ENCODE assay signal across 1 cellular context in the genomic region with DNA sequence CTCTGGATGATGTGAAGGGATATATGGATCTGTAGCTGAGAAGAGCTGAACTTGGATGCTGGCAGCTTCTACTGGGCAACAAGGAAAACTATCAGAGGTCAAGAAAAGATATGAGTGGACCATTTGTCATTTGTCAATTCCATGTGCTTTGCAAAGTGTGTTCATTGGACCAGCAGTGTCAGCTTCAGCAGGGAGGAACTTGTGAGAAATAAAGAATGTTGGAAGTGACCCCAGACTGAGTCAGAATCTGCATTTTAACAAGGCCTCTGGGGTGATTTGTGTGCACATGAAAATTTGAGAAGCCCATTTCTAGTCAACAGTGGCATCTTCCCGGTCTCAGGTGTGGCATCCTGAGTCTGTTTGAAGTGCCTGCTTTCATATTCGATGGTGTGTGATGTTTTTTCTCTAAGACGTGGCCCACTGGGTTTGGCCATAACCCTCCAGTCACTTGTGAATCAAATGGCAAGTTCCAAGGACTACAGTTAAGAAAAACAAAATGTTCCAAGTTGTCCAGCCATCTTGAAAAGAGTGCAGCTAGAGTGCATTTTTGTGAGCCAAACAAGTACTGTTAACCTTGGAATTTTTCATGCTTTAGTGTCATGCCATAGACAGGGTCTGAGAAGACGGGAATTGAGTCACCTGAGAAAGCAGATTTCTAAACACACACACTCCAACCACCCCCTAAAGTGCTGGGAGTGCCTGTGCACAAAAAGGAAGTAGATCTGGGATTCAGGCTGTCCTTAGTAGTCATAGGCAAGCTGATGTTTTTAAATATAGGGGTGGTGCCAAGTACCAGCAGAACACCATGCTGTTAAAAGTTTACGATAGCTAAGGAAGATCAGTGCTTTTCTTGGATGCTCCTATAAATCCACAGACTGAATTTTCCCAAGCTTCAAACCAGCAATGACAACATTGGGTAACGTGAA.
TF ChIP-seq lines count a peak whose summit lies in the region.

No MANE protein-coding gene starts in this region.

TF ChIP-seq in H1, 55 proteins besides CTCF, POLR2A, EP300 and RAD21:
- TF ChIP-seq CHD1 (IDR thresholded peaks at IDR 0.05; ENCODE audit: low read depth, low read length) (no peak), TBP (IDR thresholded peaks at IDR 0.05; ENCODE audit: low read depth, low read length) (no peak), BACH1 (IDR thresholded peaks at IDR 0.05; ENCODE audit: low read length) (no peak), NANOG (IDR thresholded peaks at IDR 0.05; ENCODE audit: insufficient read depth, low read depth, low read length, poor library complexity, severe bottlenecking) (no peak), SP1 (IDR thresholded peaks at IDR 0.05; ENCODE audit: low read depth, low read length) (no peak), CTBP2 (IDR thresholded peaks at IDR 0.05; ENCODE audit: borderline replicate concordance, insufficient read depth, insufficient read length, low read length) (no peak), SIX5 (IDR thresholded peaks at IDR 0.05; ENCODE audit: low read depth, low read length) (no peak), RXRA (IDR thresholded peaks at IDR 0.05; ENCODE audit: insufficient read depth, low read depth, low read length) (no peak), BCL11A (IDR thresholded peaks at IDR 0.05; ENCODE audit: low read depth in 2 of 2, low read length in 2 of 2) (no peak), SIN3A (conservative IDR thresholded peaks at IDR 0.05 in 1 of 2, IDR thresholded peaks at IDR 0.05 in 1 of 2; ENCODE audit: low read depth in 1 of 2, low read length in 2 of 2) (no peak), HDAC2 (IDR thresholded peaks at IDR 0.05; ENCODE audit: borderline replicate concordance in 1 of 2, low read depth in 2 of 2, low read length in 2 of 2) (no peak), RNF2 (IDR thresholded peaks at IDR 0.05; ENCODE audit: borderline replicate concordance, low read depth, low read length, missing control alignments, poor library complexity, severe bottlenecking) (no peak), NRF1 (IDR thresholded peaks at IDR 0.05; ENCODE audit: low read depth, low read length) (no peak), EGR1 (IDR thresholded peaks at IDR 0.05; ENCODE audit: borderline replicate concordance, low read depth, low read length) (no peak), JUND (IDR thresholded peaks at IDR 0.05; ENCODE audit: low read length) (no peak), HDAC6 (IDR thresholded peaks at IDR 0.05; ENCODE audit: low read depth, low read length) (no peak), EZH2 (IDR thresholded peaks at IDR 0.05; ENCODE audit: low read depth, low read length, severe bottlenecking) (no peak)
- TF ChIP-seq, protein P1, sequence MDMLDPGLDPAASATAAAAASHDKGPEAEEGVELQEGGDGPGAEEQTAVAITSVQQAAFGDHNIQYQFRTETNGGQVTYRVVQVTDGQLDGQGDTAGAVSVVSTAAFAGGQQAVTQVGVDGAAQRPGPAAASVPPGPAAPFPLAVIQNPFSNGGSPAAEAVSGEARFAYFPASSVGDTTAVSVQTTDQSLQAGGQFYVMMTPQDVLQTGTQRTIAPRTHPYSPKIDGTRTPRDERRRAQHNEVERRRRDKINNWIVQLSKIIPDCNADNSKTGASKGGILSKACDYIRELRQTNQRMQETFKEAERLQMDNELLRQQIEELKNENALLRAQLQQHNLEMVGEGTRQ (IDR thresholded peaks at IDR 0.05; ENCODE audit: low read length): no peak
- TF ChIP-seq, protein P2, sequence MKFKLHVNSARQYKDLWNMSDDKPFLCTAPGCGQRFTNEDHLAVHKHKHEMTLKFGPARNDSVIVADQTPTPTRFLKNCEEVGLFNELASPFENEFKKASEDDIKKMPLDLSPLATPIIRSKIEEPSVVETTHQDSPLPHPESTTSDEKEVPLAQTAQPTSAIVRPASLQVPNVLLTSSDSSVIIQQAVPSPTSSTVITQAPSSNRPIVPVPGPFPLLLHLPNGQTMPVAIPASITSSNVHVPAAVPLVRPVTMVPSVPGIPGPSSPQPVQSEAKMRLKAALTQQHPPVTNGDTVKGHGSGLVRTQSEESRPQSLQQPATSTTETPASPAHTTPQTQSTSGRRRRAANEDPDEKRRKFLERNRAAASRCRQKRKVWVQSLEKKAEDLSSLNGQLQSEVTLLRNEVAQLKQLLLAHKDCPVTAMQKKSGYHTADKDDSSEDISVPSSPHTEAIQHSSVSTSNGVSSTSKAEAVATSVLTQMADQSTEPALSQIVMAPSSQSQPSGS (IDR thresholded peaks at IDR 0.05; ENCODE audit: low read length): no peak
- TF ChIP-seq, protein P3, sequence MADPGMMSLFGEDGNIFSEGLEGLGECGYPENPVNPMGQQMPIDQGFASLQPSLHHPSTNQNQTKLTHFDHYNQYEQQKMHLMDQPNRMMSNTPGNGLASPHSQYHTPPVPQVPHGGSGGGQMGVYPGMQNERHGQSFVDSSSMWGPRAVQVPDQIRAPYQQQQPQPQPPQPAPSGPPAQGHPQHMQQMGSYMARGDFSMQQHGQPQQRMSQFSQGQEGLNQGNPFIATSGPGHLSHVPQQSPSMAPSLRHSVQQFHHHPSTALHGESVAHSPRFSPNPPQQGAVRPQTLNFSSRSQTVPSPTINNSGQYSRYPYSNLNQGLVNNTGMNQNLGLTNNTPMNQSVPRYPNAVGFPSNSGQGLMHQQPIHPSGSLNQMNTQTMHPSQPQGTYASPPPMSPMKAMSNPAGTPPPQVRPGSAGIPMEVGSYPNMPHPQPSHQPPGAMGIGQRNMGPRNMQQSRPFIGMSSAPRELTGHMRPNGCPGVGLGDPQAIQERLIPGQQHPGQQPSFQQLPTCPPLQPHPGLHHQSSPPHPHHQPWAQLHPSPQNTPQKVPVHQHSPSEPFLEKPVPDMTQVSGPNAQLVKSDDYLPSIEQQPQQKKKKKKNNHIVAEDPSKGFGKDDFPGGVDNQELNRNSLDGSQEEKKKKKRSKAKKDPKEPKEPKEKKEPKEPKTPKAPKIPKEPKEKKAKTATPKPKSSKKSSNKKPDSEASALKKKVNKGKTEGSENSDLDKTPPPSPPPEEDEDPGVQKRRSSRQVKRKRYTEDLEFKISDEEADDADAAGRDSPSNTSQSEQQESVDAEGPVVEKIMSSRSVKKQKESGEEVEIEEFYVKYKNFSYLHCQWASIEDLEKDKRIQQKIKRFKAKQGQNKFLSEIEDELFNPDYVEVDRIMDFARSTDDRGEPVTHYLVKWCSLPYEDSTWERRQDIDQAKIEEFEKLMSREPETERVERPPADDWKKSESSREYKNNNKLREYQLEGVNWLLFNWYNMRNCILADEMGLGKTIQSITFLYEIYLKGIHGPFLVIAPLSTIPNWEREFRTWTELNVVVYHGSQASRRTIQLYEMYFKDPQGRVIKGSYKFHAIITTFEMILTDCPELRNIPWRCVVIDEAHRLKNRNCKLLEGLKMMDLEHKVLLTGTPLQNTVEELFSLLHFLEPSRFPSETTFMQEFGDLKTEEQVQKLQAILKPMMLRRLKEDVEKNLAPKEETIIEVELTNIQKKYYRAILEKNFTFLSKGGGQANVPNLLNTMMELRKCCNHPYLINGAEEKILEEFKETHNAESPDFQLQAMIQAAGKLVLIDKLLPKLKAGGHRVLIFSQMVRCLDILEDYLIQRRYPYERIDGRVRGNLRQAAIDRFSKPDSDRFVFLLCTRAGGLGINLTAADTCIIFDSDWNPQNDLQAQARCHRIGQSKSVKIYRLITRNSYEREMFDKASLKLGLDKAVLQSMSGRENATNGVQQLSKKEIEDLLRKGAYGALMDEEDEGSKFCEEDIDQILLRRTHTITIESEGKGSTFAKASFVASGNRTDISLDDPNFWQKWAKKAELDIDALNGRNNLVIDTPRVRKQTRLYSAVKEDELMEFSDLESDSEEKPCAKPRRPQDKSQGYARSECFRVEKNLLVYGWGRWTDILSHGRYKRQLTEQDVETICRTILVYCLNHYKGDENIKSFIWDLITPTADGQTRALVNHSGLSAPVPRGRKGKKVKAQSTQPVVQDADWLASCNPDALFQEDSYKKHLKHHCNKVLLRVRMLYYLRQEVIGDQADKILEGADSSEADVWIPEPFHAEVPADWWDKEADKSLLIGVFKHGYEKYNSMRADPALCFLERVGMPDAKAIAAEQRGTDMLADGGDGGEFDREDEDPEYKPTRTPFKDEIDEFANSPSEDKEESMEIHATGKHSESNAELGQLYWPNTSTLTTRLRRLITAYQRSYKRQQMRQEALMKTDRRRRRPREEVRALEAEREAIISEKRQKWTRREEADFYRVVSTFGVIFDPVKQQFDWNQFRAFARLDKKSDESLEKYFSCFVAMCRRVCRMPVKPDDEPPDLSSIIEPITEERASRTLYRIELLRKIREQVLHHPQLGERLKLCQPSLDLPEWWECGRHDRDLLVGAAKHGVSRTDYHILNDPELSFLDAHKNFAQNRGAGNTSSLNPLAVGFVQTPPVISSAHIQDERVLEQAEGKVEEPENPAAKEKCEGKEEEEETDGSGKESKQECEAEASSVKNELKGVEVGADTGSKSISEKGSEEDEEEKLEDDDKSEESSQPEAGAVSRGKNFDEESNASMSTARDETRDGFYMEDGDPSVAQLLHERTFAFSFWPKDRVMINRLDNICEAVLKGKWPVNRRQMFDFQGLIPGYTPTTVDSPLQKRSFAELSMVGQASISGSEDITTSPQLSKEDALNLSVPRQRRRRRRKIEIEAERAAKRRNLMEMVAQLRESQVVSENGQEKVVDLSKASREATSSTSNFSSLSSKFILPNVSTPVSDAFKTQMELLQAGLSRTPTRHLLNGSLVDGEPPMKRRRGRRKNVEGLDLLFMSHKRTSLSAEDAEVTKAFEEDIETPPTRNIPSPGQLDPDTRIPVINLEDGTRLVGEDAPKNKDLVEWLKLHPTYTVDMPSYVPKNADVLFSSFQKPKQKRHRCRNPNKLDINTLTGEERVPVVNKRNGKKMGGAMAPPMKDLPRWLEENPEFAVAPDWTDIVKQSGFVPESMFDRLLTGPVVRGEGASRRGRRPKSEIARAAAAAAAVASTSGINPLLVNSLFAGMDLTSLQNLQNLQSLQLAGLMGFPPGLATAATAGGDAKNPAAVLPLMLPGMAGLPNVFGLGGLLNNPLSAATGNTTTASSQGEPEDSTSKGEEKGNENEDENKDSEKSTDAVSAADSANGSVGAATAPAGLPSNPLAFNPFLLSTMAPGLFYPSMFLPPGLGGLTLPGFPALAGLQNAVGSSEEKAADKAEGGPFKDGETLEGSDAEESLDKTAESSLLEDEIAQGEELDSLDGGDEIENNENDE (IDR thresholded peaks at IDR 0.05; ENCODE audit: insufficient replicate concordance, low read length): no peak
